8 cellular contexts compared by ENCODE assay signal in genomic region chr6:39166189-39166917, GRCh38. TPM values are rescaled to one million over a fixed set of nuclear protein-coding genes. Genes with fewer than 3 reads are reported as not detected.
DNase-seq lines count a peak whose midpoint lies in the region; ATAC-seq lines count a peak whose summit lies in the region.

No MANE protein-coding gene starts in this region.

- no peaks in the 10 kb centered on the region for H3K36me3 Mint-ChIP-seq in activated CD4-positive, alpha-beta memory T cell treated with anti-CD3 and anti-CD28 coated beads, Interleukin-2, amount 10 ng/mL, durations not matched to agents 7 days and 5 days (ENCODE audit: low read depth)
- no peaks in the 10 kb centered on the region for H3K36me3 Mint-ChIP-seq in memory B cell

- no peak overlapping the region for H3K4me3 Mint-ChIP-seq in activated CD4-positive, alpha-beta memory T cell treated with anti-CD3 and anti-CD28 coated beads, Interleukin-2, amount 10 ng/mL, durations not matched to agents 7 days and 5 days
- H3K4me3 Mint-ChIP-seq in memory B cell: no peak overlapping the region

- CTCF ChIA-PET in activated CD4-positive, alpha-beta memory T cell treated with anti-CD3 and anti-CD28 coated beads, Interleukin-2, amount 10 ng/mL, durations not matched to agents 7 days and 5 days (lab: Charles Lee): interaction anchor here (0.7 to 9.9 kb wide), 9 partner anchors 10 to 170 kb away, joined by 3 to 195 read pairs (median 3); no protein-coding TSS in a partner anchor

- ATAC-seq in HG03159 (IDR thresholded peaks at IDR 0.05; ENCODE audit: unreplicated experiment) (peak; percentile 73), memory B cell (ENCODE audit: low read depth) (peak; percentile 93), GM21528 (IDR thresholded peaks at IDR 0.05; ENCODE audit: low FRiP score, unreplicated experiment) (no peak)

- H3K27me3 Mint-ChIP-seq in activated CD4-positive, alpha-beta memory T cell treated with anti-CD3 and anti-CD28 coated beads, Interleukin-2, amount 10 ng/mL, durations not matched to agents 7 days and 5 days: no peaks in the 10 kb centered on the region
- H3K27me3 Mint-ChIP-seq in memory B cell: peaks cover 4% of the 10 kb centered on the region

- no peaks in the 10 kb centered on the region for H3K9me3 Mint-ChIP-seq in activated CD4-positive, alpha-beta memory T cell treated with anti-CD3 and anti-CD28 coated beads, Interleukin-2, amount 10 ng/mL, durations not matched to agents 7 days and 5 days
- H3K9me3 Mint-ChIP-seq in memory B cell: no peaks in the 10 kb centered on the region

- DNase-seq in DMS153 (lab: John Stamatoyannopoulos, UW): peak; percentile 59
- peak; percentile 58 for DNase-seq in NCI-H526 treated with DMSO at 0.1 percent for 48 hours (lab: John Stamatoyannopoulos, UW)
- peak; percentile 84 for DNase-seq in activated CD4-positive, alpha-beta memory T cell treated with anti-CD3 and anti-CD28 coated beads, Interleukin-2, amount 10 ng/mL, durations not matched to agents 7 days and 5 days
- peak; percentile 79 for DNase-seq in effector CD4-positive, alpha-beta T cell
- peak; percentile 81 to 85 for DNase-seq in memory B cell (ENCODE audit: low spot score in 2 of 2)
- DNase-seq in stimulated activated CD8-positive, alpha-beta memory T cell treated with anti-CD3 and anti-CD28 coated beads, Interleukin-15, amount 100 ng/mL, for 4 hours (ENCODE audit: low read depth in 2 of 2): peak; percentile 60 to 62

- POLR2A ChIA-PET in activated CD4-positive, alpha-beta memory T cell treated with anti-CD3 and anti-CD28 coated beads, Interleukin-2, amount 10 ng/mL, durations not matched to agents 7 days and 5 days (lab: Charles Lee): interaction anchor here (0.9 to 3.6 kb wide), 2 partner anchors 57 to 137 kb away, joined by 3 to 10 read pairs; no protein-coding TSS in a partner anchor

- peaks cover 5% of the 10 kb centered on the region for H3K4me1 Mint-ChIP-seq in activated CD4-positive, alpha-beta memory T cell treated with anti-CD3 and anti-CD28 coated beads, Interleukin-2, amount 10 ng/mL, durations not matched to agents 7 days and 5 days
- H3K4me1 Mint-ChIP-seq in memory B cell: peaks cover 8% of the 10 kb centered on the region

- H3K27ac Mint-ChIP-seq in activated CD4-positive, alpha-beta memory T cell treated with anti-CD3 and anti-CD28 coated beads, Interleukin-2, amount 10 ng/mL, durations not matched to agents 7 days and 5 days: no peak overlapping the region
- H3K27ac Mint-ChIP-seq in memory B cell: no peak overlapping the region

RNA-seq across cellular contexts. Expression of gene SAYSD1, which starts 51.4 kb away (rescaled TPM):
- 10 to 100 TPM; 10.4 to 11.0 TPM for total RNA-seq in activated CD4-positive, alpha-beta memory T cell treated with anti-CD3 and anti-CD28 coated beads, Interleukin-2, amount 10 ng/mL, durations not matched to agents 7 days and 5 days
